Comparison of ENCODE assay signal across 8 cellular contexts in the genomic region with DNA sequence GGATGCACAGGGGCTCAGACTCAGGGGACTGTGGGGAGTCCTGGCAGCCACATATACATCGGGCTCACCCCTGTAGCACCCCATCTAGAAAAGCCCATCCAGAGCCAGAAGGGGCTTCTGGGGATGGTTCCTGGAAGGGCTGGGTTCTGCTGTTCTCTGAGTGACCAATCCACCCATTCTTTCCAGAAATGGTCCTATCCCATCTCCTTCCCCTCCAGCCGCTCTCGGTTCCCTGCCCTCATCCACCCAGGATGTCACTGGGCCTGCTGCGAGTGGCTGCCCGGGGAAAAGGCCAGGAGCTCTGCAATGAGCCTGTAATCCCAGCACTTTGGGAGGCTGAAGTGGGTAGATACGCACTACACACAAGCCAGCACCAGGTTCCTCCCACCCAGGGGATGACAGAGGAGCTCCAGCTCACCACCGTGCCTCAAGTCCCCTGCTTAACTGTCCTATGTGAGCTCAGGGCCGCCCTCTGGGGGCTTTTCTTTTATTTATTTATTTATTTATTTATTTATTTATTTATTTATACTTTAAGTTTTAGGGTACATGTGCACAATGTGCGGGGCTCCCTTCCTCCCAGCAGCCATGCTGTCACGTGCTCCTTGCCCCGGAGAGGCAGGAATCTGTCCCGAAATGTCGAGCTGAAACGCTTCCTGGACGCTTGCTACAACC. TPM values are rescaled to one million over a fixed set of nuclear protein-coding genes. Genes with fewer than 3 reads are reported as not detected.
DNase-seq lines count a peak whose midpoint lies in the region; ATAC-seq, FAIRE-seq and TF ChIP-seq lines count a peak whose summit lies in the region.
"Had no signal": no experiment of that assay in that cellular context is flagged by ENCODE, and none has a peak within 500 bp of the region (broad histone marks: within the 10 kb centered on the region; RNA-seq: fewer than 3 reads in every experiment).

No MANE protein-coding gene starts in this region.

- WGBS in K562 (ENCODE audit: insufficient coverage, low coverage, missing lambda C conversion rate), result under 1% methylated on average over 14 of the region's 15 CpGs
- 29 to 31% methylated on average over 15 of the region's 15 CpGs for WGBS in upper lobe of left lung, 2 donors

- in situ Hi-C loops in KBM-7 (cut with MboI; ENCODE audit: low pct_unique_long_range_greater_than_20kb, low sequenced_read_pairs) (no loop called here), K562 (cut with MboI) (loop anchor here (5.0 kb wide), 2 partner anchors 131 to 391 kb away; no protein-coding TSS in a partner anchor)

- CTCF ChIA-PET in K562 (lab: Yijun Ruan, JAX; ENCODE audit: low intra/inter-chr PET ratio), result interaction anchor here (0.7 to 6.1 kb wide), 6 partner anchors 125 to 394 kb away, joined by 3 to 51 read pairs (median 6); no protein-coding TSS in a partner anchor

- no peak for TF ChIP-seq RAD21 in K562 (CRISPR knock-in tag; conservative IDR thresholded peaks at IDR 0.05 in 1 of 2, IDR thresholded peaks at IDR 0.05 in 1 of 2)

- H3K9me1 ChIP-seq in K562 (ENCODE audit: control insufficient read depth, insufficient read depth, low read length), result no peaks in the 10 kb centered on the region

- no peak for ATAC-seq in K562
- no peak for ATAC-seq in upper lobe of left lung (ENCODE audit: low FRiP score in 2 of 2)
- ATAC-seq in HG03039 (IDR thresholded peaks at IDR 0.05; ENCODE audit: unreplicated experiment), result no peak

- no peak for TF ChIP-seq EP300 in K562 (IDR thresholded peaks at IDR 0.05; ENCODE audit: low read length)
- TF ChIP-seq EP300 in upper lobe of left lung (IDR thresholded peaks at IDR 0.05), result no peak

- no peaks in the 10 kb centered on the region for H3K9me3 Mint-ChIP-seq in osteocyte (ENCODE audit: unreplicated experiment)

- H3K27me3 Mint-ChIP-seq in osteocyte (ENCODE audit: unreplicated experiment), result peaks cover 10% of the 10 kb centered on the region

- H3K4me1 ChIP-seq in K562 (replicated peaks in 1 of 2; ENCODE audit: control insufficient read depth in 2 of 2, insufficient read depth in 2 of 2, low read length in 2 of 2) (peaks cover 0 to 15% of the 10 kb centered on the region in 2 experiments; a peak in 1 of 5 replicates), upper lobe of left lung (peaks cover 4 to 25% (median 11%) of the 10 kb centered on the region in 4 donors)

- H3K4me2 ChIP-seq in K562 (ENCODE audit: insufficient read depth, low read length), result no peak overlapping the region

- H3K4me1 Mint-ChIP-seq in osteocyte (ENCODE audit: unreplicated experiment), result peaks cover 6% of the 10 kb centered on the region

- H3K4me3 ChIP-seq in K562 (no peak overlapping the region), upper lobe of left lung (peak overlapping the region in 1 of 4 donors; percentile 15)

- no peaks in the 10 kb centered on the region for H3K36me3 Mint-ChIP-seq in osteocyte (ENCODE audit: unreplicated experiment)

- TF ChIP-seq CTCF in K562 (IDR thresholded peaks at IDR 0.05 in 2 of 3, conservative IDR thresholded peaks at IDR 0.05 in 1 of 3; ENCODE audit: insufficient read depth in 2 of 3, low read depth in 1 of 3, low read length in 3 of 3), result peak in 1 of 3 experiments; percentile 8; a peak in 1 of 6 replicates
- TF ChIP-seq CTCF in osteocyte (IDR thresholded peaks at IDR 0.05), result no peak
- TF ChIP-seq CTCF in upper lobe of left lung (IDR thresholded peaks at IDR 0.05), result no peak

- TF ChIP-seq POLR2A in K562 (conservative IDR thresholded peaks at IDR 0.05) (no peak), upper lobe of left lung (IDR thresholded peaks at IDR 0.05) (no peak)

- H3K4me3 Mint-ChIP-seq in osteocyte (ENCODE audit: unreplicated experiment), result peak overlapping the region; percentile 35

- H3K9ac ChIP-seq in K562 (ENCODE audit: insufficient read depth in 1 of 2, low read depth in 2 of 2, low read length in 2 of 2), result no peak overlapping the region; a peak in 1 of 4 replicates

- intact Hi-C loops in K562 (cut with micrococcal nuclease), result loop anchor here (2.0 kb wide), 1 partner anchor 393 kb away; no protein-coding TSS in a partner anchor

- H3K27ac Mint-ChIP-seq in osteocyte (ENCODE audit: unreplicated experiment), result no peak overlapping the region

- no TSS peak for BruUV-seq in K562 (replicated peaks; lab: Mats Ljungman, UMichigan)

- FAIRE-seq in K562 (lab: Jason Lieb, UNC), result no peak

- H3K79me2 ChIP-seq in K562 (ENCODE audit: control insufficient read depth, insufficient read depth, low read length), result no peaks in the 10 kb centered on the region

- POLR2A ChIA-PET in K562 (lab: Yijun Ruan, JAX), result interaction anchor here (0.6 to 2.2 kb wide), 8 partner anchors 8 to 180 kb away, joined by 3 to 7 read pairs (median 3); no protein-coding TSS in a partner anchor

- H3K27ac ChIP-seq in K562 (ENCODE audit: extremely low read depth, low read depth, low read length) (no peak overlapping the region), upper lobe of left lung (peak overlapping the region in 1 of 4 donors; percentile 26)

- peak overlapping the region; percentile 22; the same call in 1 of the 2 replicates for H2AFZ ChIP-seq in K562 (ENCODE audit: low read depth, low read length)

- H3K27me3 ChIP-seq in K562 (ENCODE audit: control insufficient read depth in 2 of 2, insufficient read depth in 2 of 2, low read length in 2 of 2) (peaks cover 9 to 33% of the 10 kb centered on the region in 2 experiments; a peak in 3 of 5 replicates), upper lobe of left lung (no peaks in the 10 kb centered on the region)

- H4K20me1 ChIP-seq in K562 (replicated peaks; ENCODE audit: control insufficient read depth, insufficient read depth, low read length), result no peaks in the 10 kb centered on the region; the same call in 1 of the 2 replicates

- H3K9me3 ChIP-seq in K562 (replicated peaks; ENCODE audit: control insufficient read depth, insufficient read depth, low read depth, low read length), result no peaks in the 10 kb centered on the region
- no peaks in the 10 kb centered on the region for H3K9me3 ChIP-seq in upper lobe of left lung

- no peaks in the 10 kb centered on the region for H3K36me3 ChIP-seq in K562 (ENCODE audit: control insufficient read depth, insufficient read depth, low read length)
- no peaks in the 10 kb centered on the region for H3K36me3 ChIP-seq in upper lobe of left lung

- DNase-seq in ELR (ENCODE audit: low read depth) (peak; percentile 27), KBM-7 (peak; percentile 37), K562 (ENCODE audit: extremely low read depth in 1 of 4, low spot score in 3 of 4) (no peak), osteocyte (ENCODE audit: extremely low spot score, unreplicated experiment) (no peak), upper lobe of left lung (no peak), germinal center (ENCODE audit: low spot score) (no peak)
- DNase-seq: NCI-H187 treated with DMSO at 0.1 percent for 48 hours had no signal

RNA-seq across cellular contexts. Expression of a gene that starts 13.6 kb away (rescaled TPM):
- total RNA-seq in K562 (2011; cell fraction: chromatin; rRNA removed; ENCODE audit: low replicate concordance), result 52.2 and 176 TPM in 2 replicates
- 117 and 118 TPM in 2 replicates for total RNA-seq in K562 (2011; cell fraction: nucleolus; rRNA removed)
- 62.6 and 63.9 TPM in 2 replicates for total RNA-seq in K562 (2011; cell fraction: nucleoplasm; rRNA removed)
- total RNA-seq in K562 (2014; rRNA removed), result 22.7 and 25.4 TPM in 2 replicates
- total RNA-seq in K562 (2014; rRNA removed; fragmentation: Illumina TruSeq; extraction: Trizol), result 9.2 and 13.8 TPM in 2 replicates
- total RNA-seq in K562 (2015; rRNA removed; fragmentation: Illumina TruSeq; extraction: Trizol), result 22.5 and 24.8 TPM in 2 replicates
- 108 and 112 TPM in 2 replicates for total RNA-seq in K562 (2021)
- polyA plus RNA-seq in K562 (2011; rRNA removed), result 17.2 and 21.5 TPM in 2 replicates
- 16.6 and 23.4 TPM in 2 replicates for polyA plus RNA-seq in K562 (2011; cell fraction: cytosol; rRNA removed)
- 82.8 and 107 TPM in 2 replicates for polyA plus RNA-seq in K562 (2011; cell fraction: nucleus; rRNA removed)
- 62.3 and 74.3 TPM in 2 replicates for polyA plus RNA-seq in K562 (2012)
- 63.0 and 74.3 TPM in 2 replicates for polyA plus RNA-seq in K562 (2014; fragmentation: Illumina TruSeq; extraction: Trizol)
- 1 to 10 TPM; 1.5 to 2.4 TPM for polyA plus RNA-seq in K562 (2014; fragmentation: Nextera tagmentation; extraction: Ambion mirVana)
- 32.6 and 41.5 TPM in 2 replicates for polyA plus RNA-seq in K562 (2014; rRNA removed)
- polyA minus RNA-seq in K562 (2011; rRNA and poly(A)+ RNA removed), result 13.5 and 19.1 TPM in 2 replicates
- polyA minus RNA-seq in K562 (2011; cell fraction: cytosol; rRNA and poly(A)+ RNA removed), result 39.6 and 42.3 TPM in 2 replicates
- polyA minus RNA-seq in K562 (2011; cell fraction: nucleus; rRNA and poly(A)+ RNA removed), result 24.8 and 30.3 TPM in 2 replicates
- total RNA-seq in osteocyte, result 56.0 and 57.0 TPM in 2 replicates
- total RNA-seq in upper lobe of left lung, result 100 to 1,000 TPM in 1 of 6 donors, 10 to 100 TPM in 5; 32.7 to 104 (median 64.8) TPM

RNA-seq across cellular contexts. Expression of a gene that starts 19.6 kb away (rescaled TPM):
- not detected in 2 replicates for total RNA-seq in K562 (2011; cell fraction: chromatin; rRNA removed; ENCODE audit: low replicate concordance)
- total RNA-seq in K562 (2011; cell fraction: nucleolus; rRNA removed), result not detected in 2 replicates
- total RNA-seq in K562 (2011; cell fraction: nucleoplasm; rRNA removed), result not detected in 2 replicates
- total RNA-seq in K562 (2014; rRNA removed) (not detected in 2 replicates), K562 (2014; rRNA removed; fragmentation: Illumina TruSeq; extraction: Trizol) (not detected in 2 replicates), K562 (2015; rRNA removed; fragmentation: Illumina TruSeq; extraction: Trizol) (not detected in 2 replicates), K562 (2021) (not detected in 2 replicates), osteocyte (not detected in 2 replicates), upper lobe of left lung (under 1 TPM in 2 of 6 donors, not detected in 4; 0.15 to 0.80 TPM)
- polyA plus RNA-seq in K562 (2011; rRNA removed) (not detected in 2 replicates), K562 (2014; fragmentation: Illumina TruSeq; extraction: Trizol) (not detected in 2 replicates), K562 (2014; fragmentation: Nextera tagmentation; extraction: Ambion mirVana) (not detected), K562 (2014; rRNA removed) (not detected in 2 replicates)
- polyA plus RNA-seq in K562 (2011; cell fraction: cytosol; rRNA removed), result not detected in 2 replicates
- polyA plus RNA-seq in K562 (2011; cell fraction: nucleus; rRNA removed), result not detected in 2 replicates
- polyA plus RNA-seq in K562 (2012), result not detected in 2 replicates
- polyA minus RNA-seq in K562 (2011; rRNA and poly(A)+ RNA removed), result not detected in 2 replicates
- not detected in 2 replicates for polyA minus RNA-seq in K562 (2011; cell fraction: cytosol; rRNA and poly(A)+ RNA removed)
- not detected in 2 replicates for polyA minus RNA-seq in K562 (2011; cell fraction: nucleus; rRNA and poly(A)+ RNA removed)

RNA-seq across cellular contexts. Expression of a gene that starts 42.9 kb away (rescaled TPM):
- 0.32 TPM in 1 of 2 replicates, not detected in the other for total RNA-seq in K562 (2011; cell fraction: chromatin; rRNA removed; ENCODE audit: low replicate concordance)
- not detected in 2 replicates for total RNA-seq in K562 (2011; cell fraction: nucleolus; rRNA removed)
- total RNA-seq in K562 (2011; cell fraction: nucleoplasm; rRNA removed), result not detected in 2 replicates
- total RNA-seq in K562 (2014; rRNA removed), result 0.05 TPM in 1 of 2 replicates, not detected in the other
- 0.04 and 0.06 TPM in 2 replicates for total RNA-seq in K562 (2014; rRNA removed; fragmentation: Illumina TruSeq; extraction: Trizol)
- total RNA-seq in K562 (2015; rRNA removed; fragmentation: Illumina TruSeq; extraction: Trizol), result not detected in 2 replicates
- 0.07 TPM in 1 of 2 replicates, not detected in the other for total RNA-seq in K562 (2021)
- polyA plus RNA-seq in K562 (2011; rRNA removed), result 0.06 TPM in 1 of 2 replicates, not detected in the other
- 0.03 and 0.09 TPM in 2 replicates for polyA plus RNA-seq in K562 (2011; cell fraction: cytosol; rRNA removed)
- polyA plus RNA-seq in K562 (2011; cell fraction: nucleus; rRNA removed), result 0.10 and 0.11 TPM in 2 replicates
- polyA plus RNA-seq in K562 (2012), result 0.12 TPM in 1 of 2 replicates, not detected in the other
- 0.13 TPM in 1 of 2 replicates, not detected in the other for polyA plus RNA-seq in K562 (2014; fragmentation: Illumina TruSeq; extraction: Trizol)
- polyA plus RNA-seq in K562 (2014; fragmentation: Nextera tagmentation; extraction: Ambion mirVana), result not detected
- polyA plus RNA-seq in K562 (2014; rRNA removed), result 1.4 TPM in 1 of 2 replicates, not detected in the other
- polyA minus RNA-seq in K562 (2011; rRNA and poly(A)+ RNA removed), result not detected in 2 replicates
- polyA minus RNA-seq in K562 (2011; cell fraction: cytosol; rRNA and poly(A)+ RNA removed), result not detected in 2 replicates
- 0.11 TPM in 1 of 2 replicates, not detected in the other for polyA minus RNA-seq in K562 (2011; cell fraction: nucleus; rRNA and poly(A)+ RNA removed)
- 0.18 and 0.24 TPM in 2 replicates for total RNA-seq in osteocyte
- 1 to 10 TPM in 2 of 6 donors, under 1 TPM in 3, not detected in 1; 0.46 to 6.1 (median 0.92) TPM for total RNA-seq in upper lobe of left lung

RNA-seq across cellular contexts. Expression of a gene that starts 44.4 kb away (rescaled TPM):
- total RNA-seq in K562 (2011; cell fraction: chromatin; rRNA removed; ENCODE audit: low replicate concordance), result not detected in 2 replicates
- total RNA-seq in K562 (2011; cell fraction: nucleolus; rRNA removed), result 0.17 TPM in 1 of 2 replicates, not detected in the other
- total RNA-seq in K562 (2011; cell fraction: nucleoplasm; rRNA removed), result not detected in 2 replicates
- total RNA-seq in K562 (2014; rRNA removed) (not detected in 2 replicates), K562 (2014; rRNA removed; fragmentation: Illumina TruSeq; extraction: Trizol) (not detected in 2 replicates), K562 (2015; rRNA removed; fragmentation: Illumina TruSeq; extraction: Trizol) (not detected in 2 replicates), K562 (2021) (not detected in 2 replicates), osteocyte (not detected in 2 replicates), upper lobe of left lung (1 to 10 TPM in 1 of 6 donors, not detected in 5; 1.0 TPM)
- polyA plus RNA-seq in K562 (2011; rRNA removed) (not detected in 2 replicates), K562 (2014; fragmentation: Illumina TruSeq; extraction: Trizol) (not detected in 2 replicates), K562 (2014; fragmentation: Nextera tagmentation; extraction: Ambion mirVana) (not detected), K562 (2014; rRNA removed) (not detected in 2 replicates)
- polyA plus RNA-seq in K562 (2011; cell fraction: cytosol; rRNA removed), result not detected in 2 replicates
- not detected in 2 replicates for polyA plus RNA-seq in K562 (2011; cell fraction: nucleus; rRNA removed)
- not detected in 2 replicates for polyA plus RNA-seq in K562 (2012)
- not detected in 2 replicates for polyA minus RNA-seq in K562 (2011; rRNA and poly(A)+ RNA removed)
- polyA minus RNA-seq in K562 (2011; cell fraction: cytosol; rRNA and poly(A)+ RNA removed), result not detected in 2 replicates
- polyA minus RNA-seq in K562 (2011; cell fraction: nucleus; rRNA and poly(A)+ RNA removed), result not detected in 2 replicates

RNA-seq across cellular contexts. Expression of a gene that starts 58.2 kb away (rescaled TPM):
- not detected in 2 replicates for total RNA-seq in K562 (2011; cell fraction: chromatin; rRNA removed; ENCODE audit: low replicate concordance)
- total RNA-seq in K562 (2011; cell fraction: nucleolus; rRNA removed), result not detected in 2 replicates
- total RNA-seq in K562 (2011; cell fraction: nucleoplasm; rRNA removed), result not detected in 2 replicates
- total RNA-seq in K562 (2014; rRNA removed), result not detected in 2 replicates
- not detected in 2 replicates for total RNA-seq in K562 (2014; rRNA removed; fragmentation: Illumina TruSeq; extraction: Trizol)
- not detected in 2 replicates for total RNA-seq in K562 (2015; rRNA removed; fragmentation: Illumina TruSeq; extraction: Trizol)
- not detected in 2 replicates for total RNA-seq in K562 (2021)
- polyA plus RNA-seq in K562 (2011; rRNA removed), result not detected in 2 replicates
- 0.04 TPM in 1 of 2 replicates, not detected in the other for polyA plus RNA-seq in K562 (2011; cell fraction: cytosol; rRNA removed)
- 0.04 TPM in 1 of 2 replicates, not detected in the other for polyA plus RNA-seq in K562 (2011; cell fraction: nucleus; rRNA removed)
- not detected in 2 replicates for polyA plus RNA-seq in K562 (2012)
- polyA plus RNA-seq in K562 (2014; fragmentation: Illumina TruSeq; extraction: Trizol), result not detected in 2 replicates
- polyA plus RNA-seq in K562 (2014; fragmentation: Nextera tagmentation; extraction: Ambion mirVana), result not detected
- polyA plus RNA-seq in K562 (2014; rRNA removed), result not detected in 2 replicates
- polyA minus RNA-seq in K562 (2011; rRNA and poly(A)+ RNA removed), result not detected in 2 replicates
- not detected in 2 replicates for polyA minus RNA-seq in K562 (2011; cell fraction: cytosol; rRNA and poly(A)+ RNA removed)
- not detected in 2 replicates for polyA minus RNA-seq in K562 (2011; cell fraction: nucleus; rRNA and poly(A)+ RNA removed)
- total RNA-seq in osteocyte, result not detected in 2 replicates
- not detected for total RNA-seq in upper lobe of left lung

Comparison
In these comparisons a context has a peak if more than half of its experiments do, and no peak if none do; other contexts are left out.
1. DNase-seq: peak in ELR (single experiment) and KBM-7 (single experiment); none in K562 (0 of 4), osteocyte (single experiment), upper lobe of left lung (0 of 2) and germinal center (single experiment).